Comparison of ENCODE assay signal across 1 cellular context in genomic region chr4:2415881-2416563, GRCh38.
TF ChIP-seq lines count a peak whose summit lies in the region.

No MANE protein-coding gene starts in this region.

TF ChIP-seq in H1, 55 proteins besides CTCF, POLR2A, EP300 and RAD21:
- TF ChIP-seq EZH2 (IDR thresholded peaks at IDR 0.05; ENCODE audit: low read depth, low read length, severe bottlenecking) (peak; percentile 65), JUND (IDR thresholded peaks at IDR 0.05; ENCODE audit: low read length) (no peak), TEAD4 (IDR thresholded peaks at IDR 0.05; ENCODE audit: low read depth, low read length) (no peak), POLR2AphosphoS5 (IDR thresholded peaks at IDR 0.05; ENCODE audit: low read depth, low read length) (no peak), YY1 (IDR thresholded peaks at IDR 0.05; ENCODE audit: low read depth, low read length) (no peak), RBBP5 (IDR thresholded peaks at IDR 0.05; ENCODE audit: borderline replicate concordance, low read depth, low read length) (no peak), CTBP2 (IDR thresholded peaks at IDR 0.05; ENCODE audit: borderline replicate concordance, insufficient read depth, insufficient read length, low read length) (no peak), RNF2 (IDR thresholded peaks at IDR 0.05; ENCODE audit: borderline replicate concordance, low read depth, low read length, missing control alignments, poor library complexity, severe bottlenecking) (peak; percentile 18), KDM4A (IDR thresholded peaks at IDR 0.05; ENCODE audit: low read depth, low read length, severe bottlenecking) (no peak), SIN3A (conservative IDR thresholded peaks at IDR 0.05 in 1 of 2, IDR thresholded peaks at IDR 0.05 in 1 of 2; ENCODE audit: low read depth in 1 of 2, low read length in 2 of 2) (no peak), GTF2F1 (IDR thresholded peaks at IDR 0.05; ENCODE audit: borderline replicate concordance, low read depth, low read length) (no peak), TAF7 (optimal IDR thresholded peaks at IDR 0.05; ENCODE audit: borderline replicate concordance, low read depth, low read length) (no peak)
TF ChIP-seq in H1: peak in this region for 2.
